In the genomic region with DNA sequence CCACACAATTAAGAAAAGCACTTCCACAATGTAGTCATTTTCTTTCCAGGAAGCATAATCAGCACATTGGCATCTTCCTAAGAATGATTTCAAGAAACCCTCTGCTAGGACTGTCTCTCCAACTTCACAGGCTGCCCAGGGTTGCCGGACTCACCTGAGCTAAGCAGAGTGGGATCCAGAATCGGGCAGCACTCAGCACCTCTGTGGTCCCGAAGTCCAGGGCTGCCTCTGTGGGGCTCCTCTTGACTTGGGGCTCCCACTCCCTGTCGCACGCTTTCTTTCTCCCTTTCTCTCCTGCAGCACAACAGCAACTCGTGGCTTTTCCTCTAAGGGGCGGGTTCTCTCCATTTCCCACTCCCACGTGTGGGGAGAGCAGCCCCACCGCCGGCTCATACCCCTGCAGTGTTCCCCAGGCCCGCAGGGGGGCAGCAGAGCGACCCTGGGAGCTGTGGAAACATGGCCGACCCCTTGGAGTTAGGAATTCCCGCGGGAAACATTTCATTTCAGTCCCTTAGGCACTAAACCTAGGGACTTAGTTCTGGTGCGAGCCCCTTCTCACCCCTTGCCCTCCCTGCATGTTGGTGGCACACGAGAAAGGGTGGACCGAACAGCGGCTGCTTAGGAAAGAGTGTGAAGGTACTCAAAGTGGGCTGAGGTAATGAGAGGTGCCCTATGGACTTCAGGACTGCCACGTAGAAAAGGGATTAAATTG, we compare ENCODE assay signal across 8 cellular contexts. TPM values are rescaled to one million over a fixed set of nuclear protein-coding genes. Genes with fewer than 3 reads are reported as not detected.
A peak's percentile ranks its signal among the peaks of the same experiment; 100 is the strongest.
DNase-seq lines count a peak whose midpoint lies in the region; ATAC-seq and TF ChIP-seq lines count a peak whose summit lies in the region.

A gene with protein sequence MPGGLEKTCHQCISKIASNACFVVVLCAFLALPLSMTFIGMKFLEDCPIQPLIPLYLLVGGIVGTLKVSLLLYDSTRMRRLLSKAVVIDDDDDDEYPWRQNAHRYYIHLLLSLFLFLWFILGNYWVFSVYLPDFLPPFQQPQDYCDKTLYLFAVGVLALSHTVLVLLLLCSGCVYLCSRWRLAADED (minus strand): TSS at position 316 of the 712 bp plus-strand sequence. CDS start 6,647 bp downstream, outside the sequence.

- DNase-seq in EH (ENCODE audit: low read depth) (peak; percentile 40), RWPE2 (ENCODE audit: low spot score) (no peak), heart left ventricle (peak in 4 of 5 donors; percentile 34 to 75 (median 45)), prostate gland (ENCODE audit: low spot score) (no peak), lower leg skin (ENCODE audit: low spot score in 2 of 2) (no peak)
- peak; percentile 72 for DNase-seq in activated naive CD8-positive, alpha-beta T cell treated with anti-CD3 and anti-CD28 coated beads, Interleukin-2, amount 10 ng/mL, durations not matched to agents 7 days and 5 days

- POLR2A ChIA-PET in activated naive CD8-positive, alpha-beta T cell treated with anti-CD3 and anti-CD28 coated beads, Interleukin-2, amount 10 ng/mL, durations not matched to agents 7 days and 5 days (lab: Charles Lee): no interaction called here

- H3K4me1 ChIP-seq in RWPE2 (ENCODE audit: insufficient read depth, poor library complexity, severe bottlenecking): peaks cover 7% of the 10 kb centered on the region
- H3K4me1 ChIP-seq in heart left ventricle: peaks cover 0 to 16% (median 0%) of the 10 kb centered on the region in 12 donors
- H3K4me1 ChIP-seq in prostate gland (replicated peaks): peaks cover 2% of the 10 kb centered on the region

- peak within 1 kb of the TSS; percentile 77 for H3K4me3 Mint-ChIP-seq in activated naive CD8-positive, alpha-beta T cell treated with anti-CD3 and anti-CD28 coated beads, Interleukin-2, amount 10 ng/mL, durations not matched to agents 7 days and 5 days

- H3K27ac Mint-ChIP-seq in activated naive CD8-positive, alpha-beta T cell treated with anti-CD3 and anti-CD28 coated beads, Interleukin-2, amount 10 ng/mL, durations not matched to agents 7 days and 5 days: no peak within 1 kb of the TSS

- H3K27me3 Mint-ChIP-seq in activated naive CD8-positive, alpha-beta T cell treated with anti-CD3 and anti-CD28 coated beads, Interleukin-2, amount 10 ng/mL, durations not matched to agents 7 days and 5 days: peaks cover 11% of the 10 kb centered on the region

- H3K9me3 ChIP-seq in RWPE2 (ENCODE audit: severe bottlenecking) (no peaks in the 10 kb centered on the region), heart left ventricle (no peaks in the 10 kb centered on the region), prostate gland (no peaks in the 10 kb centered on the region)

- H3K4me3 ChIP-seq in RWPE2 (ENCODE audit: severe bottlenecking) (no peak within 1 kb of the TSS), heart left ventricle (peak within 1 kb of the TSS in 1 of 12 donors; percentile 26), prostate gland (no peak within 1 kb of the TSS), lower leg skin (ENCODE audit: low read depth, poor library complexity, severe bottlenecking) (no peak within 1 kb of the TSS)

- H3K9me3 Mint-ChIP-seq in activated naive CD8-positive, alpha-beta T cell treated with anti-CD3 and anti-CD28 coated beads, Interleukin-2, amount 10 ng/mL, durations not matched to agents 7 days and 5 days: no peaks in the 10 kb centered on the region

- intact Hi-C loops in heart left ventricle (cut with DNase I): loop anchor here in 2 of 10 donors (5.0 to 10.0 kb wide), 2 partner anchors 280 to 282 kb away; a partner anchor contains a TSS
- intact Hi-C loops in prostate gland (cut with DNase I): no loop called here
- intact Hi-C loops in lower leg skin (cut with DNase I; ENCODE audit: low total_unique reads): no loop called here

- H3K36me3 ChIP-seq in RWPE2 (ENCODE audit: low read depth) (no peaks in the 10 kb centered on the region), heart left ventricle (no peaks in the 10 kb centered on the region), prostate gland (no peaks in the 10 kb centered on the region)

- peaks cover 12% of the 10 kb centered on the region for H3K4me1 Mint-ChIP-seq in activated naive CD8-positive, alpha-beta T cell treated with anti-CD3 and anti-CD28 coated beads, Interleukin-2, amount 10 ng/mL, durations not matched to agents 7 days and 5 days

- H3K36me3 Mint-ChIP-seq in activated naive CD8-positive, alpha-beta T cell treated with anti-CD3 and anti-CD28 coated beads, Interleukin-2, amount 10 ng/mL, durations not matched to agents 7 days and 5 days: no peaks in the 10 kb centered on the region

- H3K27me3 ChIP-seq in RWPE2 (ENCODE audit: insufficient read depth, poor library complexity, severe bottlenecking) (peaks cover 5% of the 10 kb centered on the region), heart left ventricle (peaks cover 0 to 5% (median 0%) of the 10 kb centered on the region in 9 donors), prostate gland (replicated peaks; ENCODE audit: insufficient read depth) (no peaks in the 10 kb centered on the region)

- TF ChIP-seq CTCF in RWPE2 (IDR thresholded peaks at IDR 0.05; ENCODE audit: poor library complexity, severe bottlenecking) (peak; percentile 67), heart left ventricle (IDR thresholded peaks at IDR 0.05) (peak; percentile 73 to 95 (median 86)), prostate gland (IDR thresholded peaks at IDR 0.05) (peak; percentile 48 to 57 (median 54)), lower leg skin (IDR thresholded peaks at IDR 0.05) (peak in 1 of 3 donors; percentile 16)

- ATAC-seq in HG03342 (IDR thresholded peaks at IDR 0.05; ENCODE audit: unreplicated experiment): peak; percentile 57
- peak; percentile 40; the same call in 2 of the 3 replicates for ATAC-seq in RWPE2 (ENCODE audit: low read depth)
- ATAC-seq in activated naive CD8-positive, alpha-beta T cell treated with anti-CD3 and anti-CD28 coated beads, Interleukin-2, amount 10 ng/mL, durations not matched to agents 7 days and 5 days (ENCODE audit: low read depth): peak; percentile 44
- peak in 3 of 4 donors; percentile 79 to 91 (median 82) for ATAC-seq in heart left ventricle
- ATAC-seq in HG03175 (IDR thresholded peaks at IDR 0.05; ENCODE audit: unreplicated experiment): no peak

- 35 to 48% (median 38%) methylated on average over 20 of the region's 20 CpGs for WGBS in heart left ventricle, 4 donors
- WGBS in prostate gland: 44% methylated on average over 20 of the region's 20 CpGs
- WGBS in lower leg skin, 2 donors: 36 to 37% methylated on average over 20 of the region's 20 CpGs

- H3K27ac ChIP-seq in RWPE2 (ENCODE audit: poor library complexity, severe bottlenecking) (no peak within 1 kb of the TSS), heart left ventricle (no peak within 1 kb of the TSS), prostate gland (no peak within 1 kb of the TSS)

- TF ChIP-seq POLR2A in heart left ventricle (IDR thresholded peaks at IDR 0.05) (no peak), prostate gland (IDR thresholded peaks at IDR 0.05) (no peak), lower leg skin (IDR thresholded peaks at IDR 0.05) (no peak)

RNA-seq across cellular contexts. Expression of the gene that starts here (rescaled TPM):
- 1 to 10 TPM in 1 of 2 experiments, under 1 TPM in 1; 1.00 to 1.9 TPM for total RNA-seq in activated naive CD8-positive, alpha-beta T cell treated with anti-CD3 and anti-CD28 coated beads, Interleukin-2, amount 10 ng/mL, durations not matched to agents 7 days and 5 days
- total RNA-seq in heart left ventricle (1 to 10 TPM in 3 of 9 donors, under 1 TPM in 5, not detected in 1; 0.14 to 1.6 (median 0.45) TPM), prostate gland (under 1 TPM in 1 of 2 donors, not detected in 1; 0.28 TPM), lower leg skin (under 1 TPM in 1 of 4 donors, not detected in 3; 0.32 TPM)
- under 1 TPM; 0.21 to 0.34 TPM for polyA plus RNA-seq in heart left ventricle

Comparison
In these comparisons a context has a peak if more than half of its experiments do, and no peak if none do; other contexts are left out.
1. DNase-seq: peak in EH (single experiment), activated naive CD8-positive, alpha-beta T cell treated with anti-CD3 and anti-CD28 coated beads, Interleukin-2, amount 10 ng/mL, durations not matched to agents 7 days and 5 days (single experiment) and heart left ventricle (4 of 5); none in RWPE2 (single experiment), prostate gland (single experiment) and lower leg skin (0 of 2).